In genomic region chr5:146515473-146516150, GRCh38 we compare ENCODE assay signal across 1 cellular context.
TF ChIP-seq lines count a peak whose summit lies in the region.

No MANE protein-coding gene starts in this region.

TF ChIP-seq in GM12878, 131 proteins besides CTCF, POLR2A, EP300 and RAD21 (continued from another document):
- TF ChIP-seq FOS (IDR thresholded peaks at IDR 0.05; ENCODE audit: borderline replicate concordance, extremely low read depth, insufficient read length) (no peak), IRF5 (IDR thresholded peaks at IDR 0.05; ENCODE audit: borderline replicate concordance) (no peak), REST (IDR thresholded peaks at IDR 0.05; ENCODE audit: low read depth, low read length) (no peak)
